ENCODE assay signal across 8 cellular contexts in genomic region chr16:15055141-15056053, GRCh38. TPM values are rescaled to one million over a fixed set of nuclear protein-coding genes. Genes with fewer than 3 reads are reported as not detected.
DNase-seq lines count a peak whose midpoint lies in the region; ATAC-seq and TF ChIP-seq lines count a peak whose summit lies in the region.

No MANE protein-coding gene starts in this region.

- ATAC-seq in GM23338 (peak; percentile 44), foreskin keratinocyte (peak; percentile 36)

- peak overlapping the region; percentile 92 for H3K4me2 ChIP-seq in GM23338

- H3K27me3 Mint-ChIP-seq in GM23338 (ENCODE audit: insufficient read depth, low read depth, poor library complexity) (peaks cover 9% of the 10 kb centered on the region), progenitor cell of endocrine pancreas (no peaks in the 10 kb centered on the region)

- H3K27ac Mint-ChIP-seq in GM23338 (no peak overlapping the region), progenitor cell of endocrine pancreas (peak overlapping the region; percentile 88)

- peak; percentile 17 to 38; a peak in 3 of 4 replicates for TF ChIP-seq CTCF in GM23338 (conservative IDR thresholded peaks at IDR 0.05; ENCODE audit: low read depth in 2 of 2)
- no peak for TF ChIP-seq CTCF in LNCaP clone FGC (IDR thresholded peaks at IDR 0.05; ENCODE audit: control insufficient read depth, extremely low read depth, insufficient read depth)
- peak; percentile 24 for TF ChIP-seq CTCF in foreskin keratinocyte (conservative IDR thresholded peaks at IDR 0.05)
- TF ChIP-seq CTCF in progenitor cell of endocrine pancreas (IDR thresholded peaks at IDR 0.05; ENCODE audit: unreplicated experiment) = peak; percentile 42

- peak overlapping the region; percentile 85 for H3K4me3 Mint-ChIP-seq in GM23338
- H3K4me3 Mint-ChIP-seq in progenitor cell of endocrine pancreas (ENCODE audit: low read depth) = peak overlapping the region; percentile 86

- H3K9me3 Mint-ChIP-seq in GM23338 (no peaks in the 10 kb centered on the region), progenitor cell of endocrine pancreas (ENCODE audit: low read depth) (no peaks in the 10 kb centered on the region)

- H2AFZ ChIP-seq in GM23338 = peak overlapping the region; percentile 93

- H3K27me3 ChIP-seq in GM23338 (ENCODE audit: insufficient read depth) (no peaks in the 10 kb centered on the region), foreskin keratinocyte (no peaks in the 10 kb centered on the region)

- peaks cover 41% of the 10 kb centered on the region for H3K79me2 ChIP-seq in GM23338 (replicated peaks; ENCODE audit: insufficient read depth)

- H3K36me3 ChIP-seq in GM23338 (ENCODE audit: insufficient read depth) = peaks cover 7% of the 10 kb centered on the region; the same call in 1 of the 2 replicates

- H3K9me2 ChIP-seq in GM23338 (ENCODE audit: insufficient read depth) = no peaks in the 10 kb centered on the region

- peaks cover 5% of the 10 kb centered on the region for H3F3A ChIP-seq in GM23338 (replicated peaks; ENCODE audit: low read depth)

- peak overlapping the region; percentile 89 for H3K4me3 ChIP-seq in GM23338
- H3K4me3 ChIP-seq in LNCaP clone FGC (ENCODE audit: low read depth, low read length) = peak overlapping the region; percentile 82

- peaks cover 10% of the 10 kb centered on the region for H4K20me1 ChIP-seq in GM23338 (replicated peaks; ENCODE audit: insufficient read depth)

- peaks cover 21% of the 10 kb centered on the region for H3K36me3 Mint-ChIP-seq in GM23338 (ENCODE audit: low read depth)
- peaks cover 14% of the 10 kb centered on the region for H3K36me3 Mint-ChIP-seq in progenitor cell of endocrine pancreas (ENCODE audit: insufficient read depth)

- no peaks in the 10 kb centered on the region; the same call in 1 of the 2 replicates for H3K4me1 ChIP-seq in GM23338 (ENCODE audit: insufficient read depth)
- no peaks in the 10 kb centered on the region for H3K4me1 ChIP-seq in foreskin keratinocyte

- H3K4me1 Mint-ChIP-seq in GM23338 (peaks cover 6% of the 10 kb centered on the region), progenitor cell of endocrine pancreas (ENCODE audit: low read depth) (peaks cover 37% of the 10 kb centered on the region)

- DNase-seq in SIG-M5 treated with dmso at 0.1 percent for 504 hours (lab: John Stamatoyannopoulos, UW; ENCODE audit: unreplicated experiment) = peak; percentile 45
- DNase-seq in SIG-M5 (lab: John Stamatoyannopoulos, UW) = no peak
- DNase-seq in GM23338 (ENCODE audit: low spot score) = peak; percentile 81
- DNase-seq in LNCaP clone FGC (ENCODE audit: low read depth) = no peak
- peak; percentile 29 for DNase-seq in activated CD8-positive, alpha-beta memory T cell treated with anti-CD3 and anti-CD28 coated beads, Interleukin-2, amount 50 U/mL, for 1 hour (ENCODE audit: extremely low read depth)
- DNase-seq in foreskin keratinocyte = peak in 1 of 2 donors; percentile 13
- no peak for DNase-seq in progenitor cell of endocrine pancreas (ENCODE audit: low spot score, unreplicated experiment)
- DNase-seq in middle frontal gyrus (ENCODE audit: extremely low spot score, low spot score) = no peak

- H3K27ac ChIP-seq in GM23338 (ENCODE audit: low read depth) (no peak overlapping the region), foreskin keratinocyte (no peak overlapping the region)

TF ChIP-seq in GM23338, 12 proteins besides CTCF, POLR2A, EP300 and RAD21:
- TF ChIP-seq POLR2AphosphoS5 (IDR thresholded peaks at IDR 0.05; ENCODE audit: low read depth) (peak; percentile 33; the same call in 1 of the 2 replicates), ZNF462 (CRISPR knock-in tag; IDR thresholded peaks at IDR 0.05) (no peak)
TF ChIP-seq in GM23338: peak in this region for 1.

RNA-seq across cellular contexts. Expression of gene NTAN1, which starts 0.5 kb away (rescaled TPM):
- total RNA-seq in GM23338 (2014; rRNA removed; shearing (Covaris generic)) = 31.4 and 39.4 TPM in 2 replicates
- polyA plus RNA-seq in GM23338 (2016; fragmentation: Nextera tagmentation; extraction: Ambion mirVana) = 51.0 and 53.4 TPM in 2 replicates
- total RNA-seq in foreskin keratinocyte = 71.1 and 74.2 TPM in 2 replicates
- polyA plus RNA-seq in foreskin keratinocyte = 70.6 and 80.6 TPM in 2 replicates
- 50.0 and 52.0 TPM in 2 replicates for total RNA-seq in progenitor cell of endocrine pancreas

RNA-seq across cellular contexts. Expression of gene RRN3, which starts 38.7 kb away (rescaled TPM):
- 38.6 and 41.5 TPM in 2 replicates for total RNA-seq in GM23338 (2014; rRNA removed; shearing (Covaris generic))
- polyA plus RNA-seq in GM23338 (2016; fragmentation: Nextera tagmentation; extraction: Ambion mirVana) (13.8 and 15.4 TPM in 2 replicates), foreskin keratinocyte (10.0 and 12.3 TPM in 2 replicates)
- total RNA-seq in foreskin keratinocyte (31.9 and 32.1 TPM in 2 replicates), progenitor cell of endocrine pancreas (36.9 and 40.0 TPM in 2 replicates)

Comparison
In these comparisons a context has a peak if more than half of its experiments do, and no peak if none do; other contexts are left out.
1. DNase-seq: peak in SIG-M5 treated with dmso at 0.1 percent for 504 hours (single experiment), GM23338 (single experiment) and activated CD8-positive, alpha-beta memory T cell treated with anti-CD3 and anti-CD28 coated beads, Interleukin-2, amount 50 U/mL, for 1 hour (single experiment); none in SIG-M5 (single experiment), LNCaP clone FGC (single experiment), progenitor cell of endocrine pancreas (single experiment) and middle frontal gyrus (single experiment).